8 cellular contexts compared by ENCODE assay signal in genomic region chrX:136162827-136163427, GRCh38. TPM values are rescaled to one million over a fixed set of nuclear protein-coding genes. Genes with fewer than 3 reads are reported as not detected.
DNase-seq lines count a peak whose midpoint lies in the region; ATAC-seq and TF ChIP-seq lines count a peak whose summit lies in the region.

No MANE protein-coding gene starts in this region.

- H3K4me1 ChIP-seq in mucosa of descending colon (ENCODE audit: low read depth) (no peaks in the 10 kb centered on the region), tibial nerve (peaks cover 0 to 13% (median 0%) of the 10 kb centered on the region in 4 donors)

- intact Hi-C loops in mucosa of descending colon (cut with DNase I, micrococcal nuclease) (no loop called here), lower leg skin (cut with DNase I; ENCODE audit: low total_unique reads) (no loop called here)

- TF ChIP-seq EP300 in tibial nerve (IDR thresholded peaks at IDR 0.05) = no peak

- CTCF ChIA-PET in AG04449 (lab: Yijun Ruan, JAX) = interaction anchor here (0.9 to 7.4 kb wide), 23 partner anchors 9 to 532 kb away, joined by 3 to 210 read pairs (median 5); no protein-coding TSS in a partner anchor

- H3K36me3 ChIP-seq in WERI-Rb-1 (no peaks in the 10 kb centered on the region), mucosa of descending colon (ENCODE audit: low read depth) (no peaks in the 10 kb centered on the region), tibial nerve (no peaks in the 10 kb centered on the region)

- in situ Hi-C loops in GM13977 (cut with MboI; ENCODE audit: low pct_unique_long_range_greater_than_20kb, low sequenced_read_pairs, unreplicated experiment) = no loop called here

- H3K4me3 ChIP-seq in AG04449 (ENCODE audit: low read depth, low read length) (no peak overlapping the region), WERI-Rb-1 (ENCODE audit: low read depth, low read length) (no peak overlapping the region), mucosa of descending colon (no peak overlapping the region), tibial nerve (no peak overlapping the region), lower leg skin (ENCODE audit: low read depth, poor library complexity, severe bottlenecking) (no peak overlapping the region)

- H3K27me3 ChIP-seq in WERI-Rb-1 (ENCODE audit: insufficient read depth, low read depth, severe bottlenecking) (peaks cover 2% of the 10 kb centered on the region), tibial nerve (peaks cover 0 to 6% of the 10 kb centered on the region in 2 donors)

- POLR2A ChIA-PET in AG04449 (lab: Yijun Ruan, JAX) = interaction anchor here (0.6 to 1.4 kb wide), 3 partner anchors 112 to 135 kb away, joined by 3 to 6 read pairs (median 4); no protein-coding TSS in a partner anchor

- no peak for DNase-seq in AG04449 (ENCODE audit: low read depth, low spot score)
- DNase-seq in GM13977 (ENCODE audit: low spot score) = no peak
- DNase-seq in LHCN-M2 (ENCODE audit: low read depth) = peak; percentile 55
- DNase-seq in WERI-Rb-1 = peak; percentile 66
- DNase-seq in dermis blood vessel endothelial cell = peak; percentile 76
- DNase-seq in mucosa of descending colon = peak in 2 of 3 donors; percentile 70 to 72
- DNase-seq in tibial nerve (ENCODE audit: low spot score in 2 of 2) = no peak
- no peak for DNase-seq in lower leg skin (ENCODE audit: low spot score in 2 of 2)

- H3K27ac ChIP-seq in WERI-Rb-1 = no peak overlapping the region
- H3K27ac ChIP-seq in tibial nerve = peak overlapping the region in 3 of 4 donors; percentile 12 to 71 (median 64)

- no peak for TF ChIP-seq POLR2A in tibial nerve (IDR thresholded peaks at IDR 0.05)
- TF ChIP-seq POLR2A in lower leg skin (IDR thresholded peaks at IDR 0.05) = no peak

- ATAC-seq in mucosa of descending colon = peak; percentile 88

- 36 to 40% methylated on average over 4 to 8 of the region's 8 CpGs for WGBS in tibial nerve, 2 donors
- 18 to 32% methylated on average over 7 to 8 of the region's 8 CpGs for WGBS in lower leg skin, 2 donors

- H3K9me3 ChIP-seq in WERI-Rb-1 (ENCODE audit: severe bottlenecking) (no peaks in the 10 kb centered on the region), mucosa of descending colon (no peaks in the 10 kb centered on the region), tibial nerve (no peaks in the 10 kb centered on the region)

- TF ChIP-seq CTCF in AG04449 (IDR thresholded peaks at IDR 0.05; ENCODE audit: insufficient read depth, low read length, missing control alignments) (peak; percentile 76), GM13977 (IDR thresholded peaks at IDR 0.05; ENCODE audit: extremely low read depth, insufficient read depth, missing control alignments) (peak; percentile 82), WERI-Rb-1 (IDR thresholded peaks at IDR 0.05; ENCODE audit: low read depth, low read length) (peak; percentile 74), mucosa of descending colon (IDR thresholded peaks at IDR 0.05) (no peak), tibial nerve (IDR thresholded peaks at IDR 0.05) (peak; percentile 41 to 60 (median 50)), lower leg skin (IDR thresholded peaks at IDR 0.05) (no peak)

RNA-seq across cellular contexts. Expression of gene FHL1, which starts 15.6 kb away (rescaled TPM):
- total RNA-seq in LHCN-M2 (2014; rRNA removed) (44.8 and 48.3 TPM in 2 replicates), dermis blood vessel endothelial cell (59.6 and 86.6 TPM in 2 replicates), mucosa of descending colon (100 to 1,000 TPM in 1 of 3 donors, 10 to 100 TPM in 2; 36.8 to 472 (median 53.2) TPM), tibial nerve (100 to 1,000 TPM; 246 to 749 (median 333) TPM), lower leg skin (100 to 1,000 TPM in 2 of 4 donors, 10 to 100 TPM in 2; 85.9 to 140 (median 107) TPM)
- 106 TPM for polyA plus RNA-seq in LHCN-M2 (2012)

Comparison
In these comparisons a context has a peak if more than half of its experiments do, and no peak if none do; other contexts are left out.
1. DNase-seq: peak in LHCN-M2 (single experiment), WERI-Rb-1 (single experiment), dermis blood vessel endothelial cell (single experiment) and mucosa of descending colon (2 of 3); none in AG04449 (single experiment), GM13977 (single experiment), tibial nerve (0 of 2) and lower leg skin (0 of 2).
2. CTCF ChIP-seq: peak in AG04449 (single experiment), GM13977 (single experiment), WERI-Rb-1 (single experiment) and tibial nerve (5 of 5); none in mucosa of descending colon (single experiment) and lower leg skin (0 of 3).